ENCODE assay signal across 20 cellular contexts in genomic region chr5:141777711-141778110, GRCh38.
"Had no signal": no experiment of that assay in that cellular context is flagged by ENCODE, and none has a peak within 500 bp of the region (broad histone marks: within the 10 kb centered on the region; RNA-seq: fewer than 3 reads in every experiment).

No MANE protein-coding gene starts in this region.

- H3K4me3 ChIP-seq: heart left ventricle, neural progenitor cell, psoas muscle, right lobe of liver, spleen, testis, tibial nerve, upper lobe of right lung had no signal

- H3K36me3 ChIP-seq: heart left ventricle, neural progenitor cell, right lobe of liver, spleen, tibial nerve, upper lobe of right lung had no signal

- H3K27ac ChIP-seq: heart left ventricle, neural progenitor cell, parathyroid adenoma, psoas muscle, right lobe of liver, spleen, testis, tibial nerve, upper lobe of right lung had no signal

- H3K9me3 ChIP-seq: heart left ventricle, psoas muscle, right lobe of liver, spleen, testis, tibial nerve, upper lobe of right lung had no signal

- ATAC-seq: esophagus mucosa; heart left ventricle; left colon; natural killer cell; psoas muscle; right lobe of liver; stimulated activated memory B cell treated with anti-CD40 and anti-IgM and Interleukin-4, amounts not matched to agents 10 μg/mL and 1 μg/mL and 100 μg/mL, for 72 hours; upper lobe of right lung had no signal

- H2AFZ ChIP-seq: neural progenitor cell, parathyroid adenoma had no signal

- DNase-seq: cortex of kidney; effector memory CD4-positive, alpha-beta T cell; hippocampal formation; left colon; natural killer cell; retina; right lobe of liver; spleen; stimulated activated CD4-positive, alpha-beta T cell treated with anti-CD3 and anti-CD28 coated beads, Interleukin-15, amount 100 ng/mL, for 24 hours; stimulated activated CD4-positive, alpha-beta T cell treated with anti-CD3 and anti-CD28 coated beads, Interleukin-1b, Interleukin-23, amount 100 ng/mL, for 48 hours; stimulated activated CD4-positive, alpha-beta T cell treated with anti-CD3 and anti-CD28 coated beads, Interleukin-4, amount 100 ng/mL, for 24 hours; upper lobe of right lung had no signal

- H3K79me2 ChIP-seq: parathyroid adenoma had no signal

- H3K4me1 ChIP-seq: parathyroid adenoma, psoas muscle, right lobe of liver, spleen, testis, upper lobe of right lung had no signal

- H3K9ac ChIP-seq: neural progenitor cell, parathyroid adenoma had no signal

- H3K27me3 ChIP-seq: neural progenitor cell, right lobe of liver, testis, tibial nerve, upper lobe of right lung had no signal

- H3K4me2 ChIP-seq: neural progenitor cell had no signal
